ENCODE assay signal across 11 cellular contexts in genomic region chr1:23977854-23978191, GRCh38. TPM values are rescaled to one million over a fixed set of nuclear protein-coding genes. Genes with fewer than 3 reads are reported as not detected.
DNase-seq lines count a peak whose midpoint lies in the region; ATAC-seq and TF ChIP-seq lines count a peak whose summit lies in the region.
"Had no signal": no experiment of that assay in that cellular context is flagged by ENCODE, and none has a peak within 500 bp of the region (broad histone marks: within the 10 kb centered on the region; RNA-seq: fewer than 3 reads in every experiment).

No MANE protein-coding gene starts in this region.

- peaks cover 41% of the 10 kb centered on the region for H3K4me1 ChIP-seq in CD8-positive, alpha-beta memory T cell (ENCODE audit: insufficient read depth, low read length)
- peaks cover 34% of the 10 kb centered on the region for H3K4me1 ChIP-seq in mammary epithelial cell (ENCODE audit: insufficient read depth, low read length)

- H2AFZ ChIP-seq in mammary epithelial cell (ENCODE audit: low read depth, low read length): no peak overlapping the region

- no peak for TF ChIP-seq POLR2A in GM18505 (IDR thresholded peaks at IDR 0.05; ENCODE audit: borderline replicate concordance, extremely low read depth, insufficient read depth, insufficient read length)

- POLR2A ChIA-PET in CD8-positive, alpha-beta memory T cell (lab: Charles Lee): no interaction called here

- dilution Hi-C loops in mammary epithelial cell (cut with HindIII; ENCODE audit: low sequenced_read_pairs): no loop called here

- peak overlapping the region; percentile 61 to 96 (median 94) for H3K27ac Mint-ChIP-seq in CD8-positive, alpha-beta memory T cell
- H3K27ac Mint-ChIP-seq in IgD-negative memory B cell: peak overlapping the region; percentile 59 to 96 (median 89)
- H3K27ac Mint-ChIP-seq in nephron: peak overlapping the region; percentile 68 to 99 (median 70)

- peaks cover 73% of the 10 kb centered on the region for H3K79me2 ChIP-seq in mammary epithelial cell (ENCODE audit: insufficient read depth, low read length)

- peak overlapping the region; percentile 88 for H3K4me2 ChIP-seq in mammary epithelial cell (ENCODE audit: insufficient read depth, low read depth, low read length)

- peaks cover 0 to 52% (median 8%) of the 10 kb centered on the region in 3 donors for H3K36me3 Mint-ChIP-seq in CD8-positive, alpha-beta memory T cell
- H3K36me3 Mint-ChIP-seq in IgD-negative memory B cell: peaks cover 2% of the 10 kb centered on the region
- H3K36me3 Mint-ChIP-seq in nephron (ENCODE audit: low read depth): peaks cover 49% of the 10 kb centered on the region

- H3K9ac ChIP-seq in mammary epithelial cell (ENCODE audit: insufficient read depth, low read length): no peak overlapping the region

- no peak for ATAC-seq in GM18502 (IDR thresholded peaks at IDR 0.05; ENCODE audit: poor library complexity, unreplicated experiment)
- no peak for ATAC-seq in GM18505 (IDR thresholded peaks at IDR 0.05; ENCODE audit: unreplicated experiment)

- H3K4me1 Mint-ChIP-seq in CD8-positive, alpha-beta memory T cell: peaks cover 64 to 71% (median 69%) of the 10 kb centered on the region in 3 donors
- H3K4me1 Mint-ChIP-seq in IgD-negative memory B cell (peaks cover 43 to 57% (median 46%) of the 10 kb centered on the region in 3 donors), nephron (peaks cover 46% of the 10 kb centered on the region)

- DNase-seq in CD8-positive, alpha-beta memory T cell: no peak
- DNase-seq in mammary epithelial cell: no peak
- DNase-seq in inferior parietal cortex (ENCODE audit: extremely low spot score): no peak
- no peak for DNase-seq in posterior cingulate gyrus
- DNase-seq: activated CD4-positive, alpha-beta T cell treated with anti-CD3 and anti-CD28 coated beads for 1 hour; NCI-H2029 treated with DMSO at 0.1 percent for 48 hours had no signal

- no peaks in the 10 kb centered on the region for H3K27me3 ChIP-seq in CD8-positive, alpha-beta memory T cell (ENCODE audit: insufficient read depth, low read length, poor library complexity, severe bottlenecking)
- H3K27me3 ChIP-seq in mammary epithelial cell (ENCODE audit: insufficient read depth, low read length): no peaks in the 10 kb centered on the region

- H3K9me3 ChIP-seq in CD8-positive, alpha-beta memory T cell (ENCODE audit: low read length): no peaks in the 10 kb centered on the region
- H3K9me3 ChIP-seq in mammary epithelial cell (replicated peaks; ENCODE audit: insufficient read depth, low read length): no peaks in the 10 kb centered on the region

- peak overlapping the region; percentile 74 to 93 (median 90) for H3K4me3 Mint-ChIP-seq in CD8-positive, alpha-beta memory T cell
- H3K4me3 Mint-ChIP-seq in IgD-negative memory B cell: peak overlapping the region; percentile 86 to 99 (median 92)
- peak overlapping the region; percentile 92 to 98 (median 97) for H3K4me3 Mint-ChIP-seq in nephron

- CTCF ChIA-PET in CD8-positive, alpha-beta memory T cell (lab: Charles Lee): no interaction called here
- CTCF ChIA-PET in mammary epithelial cell (lab: Charles Lee; ENCODE audit: low non-redundant PET): no interaction called here

- BruUV-seq in mammary epithelial cell (replicated peaks; lab: Mats Ljungman, UMichigan): no TSS peak

- no peak overlapping the region for H3K4me3 ChIP-seq in CD8-positive, alpha-beta memory T cell (ENCODE audit: low read length)
- peak overlapping the region in 2 of 3 experiments; percentile 91 to 95 for H3K4me3 ChIP-seq in mammary epithelial cell (replicated peaks in 1 of 3; ENCODE audit: insufficient read depth in 1 of 3, low read depth in 2 of 3, low read length in 3 of 3)

- no peak for TF ChIP-seq CTCF in mammary epithelial cell (conservative IDR thresholded peaks at IDR 0.05 in 1 of 2, IDR thresholded peaks at IDR 0.05 in 1 of 2; ENCODE audit: extremely low read depth in 1 of 2, insufficient read depth in 1 of 2, low read depth in 1 of 2, low read length in 2 of 2)
- TF ChIP-seq CTCF in nephron (IDR thresholded peaks at IDR 0.05; ENCODE audit: unreplicated experiment in 3 of 3): no peak

- no peaks in the 10 kb centered on the region for H3K36me3 ChIP-seq in CD8-positive, alpha-beta memory T cell (ENCODE audit: insufficient read depth, low read length)
- H3K36me3 ChIP-seq in mammary epithelial cell (ENCODE audit: insufficient read depth, low read length): peaks cover 16% of the 10 kb centered on the region

- intact Hi-C loops in mammary epithelial cell (cut with micrococcal nuclease) (loop anchor here (2.0 kb wide), 1 partner anchor 51 kb away; no protein-coding TSS in a partner anchor), posterior cingulate gyrus (cut with DNase I) (loop anchor here (2.0 kb wide), 1 partner anchor 19 kb away; the partner anchor contains the start of gene PNRC2)

- H3K27ac ChIP-seq in CD8-positive, alpha-beta memory T cell (ENCODE audit: low read depth, low read length): no peak overlapping the region
- H3K27ac ChIP-seq in mammary epithelial cell (ENCODE audit: insufficient read depth, low read depth, low read length): no peak overlapping the region
- H3K27ac ChIP-seq: epithelial cell of prostate had no signal

- WGBS in mammary epithelial cell (ENCODE audit: low coverage, missing lambda C conversion rate): 100% methylated on average over 1 of the region's 1 CpG

- peaks cover 2% of the 10 kb centered on the region for H4K20me1 ChIP-seq in mammary epithelial cell (ENCODE audit: insufficient read depth, low read length)

- H3K9me3 Mint-ChIP-seq in CD8-positive, alpha-beta memory T cell: no peaks in the 10 kb centered on the region
- H3K9me3 Mint-ChIP-seq in IgD-negative memory B cell (no peaks in the 10 kb centered on the region), nephron (no peaks in the 10 kb centered on the region)

- in situ Hi-C loops in mammary epithelial cell (cut with MboI; ENCODE audit: low sequenced_read_pairs in 2 of 2): no loop called here

- H3K27me3 Mint-ChIP-seq in CD8-positive, alpha-beta memory T cell: no peaks in the 10 kb centered on the region
- H3K27me3 Mint-ChIP-seq in IgD-negative memory B cell (no peaks in the 10 kb centered on the region), nephron (ENCODE audit: low read depth) (no peaks in the 10 kb centered on the region)

RNA-seq across cellular contexts. Expression of gene SRSF10, which starts 2.3 kb away (rescaled TPM):
- total RNA-seq in CD8-positive, alpha-beta memory T cell: 100 to 1,000 TPM; 190 to 199 TPM
- polyA plus RNA-seq in CD8-positive, alpha-beta memory T cell: 111 TPM
- 116 TPM for polyA plus RNA-seq in IgD-negative memory B cell
- 10 to 100 TPM; 64.2 to 94.7 TPM for total RNA-seq in mammary epithelial cell
- polyA plus RNA-seq in mammary epithelial cell: 75.7 TPM
- polyA minus RNA-seq in mammary epithelial cell: 139 TPM

RNA-seq across cellular contexts. Expression of gene PNRC2, which starts 18.2 kb away (rescaled TPM):
- total RNA-seq in CD8-positive, alpha-beta memory T cell: 100 to 1,000 TPM; 149 to 157 TPM
- polyA plus RNA-seq in CD8-positive, alpha-beta memory T cell: 123 TPM
- polyA plus RNA-seq in IgD-negative memory B cell: 143 TPM
- 10 to 100 TPM; 83.4 to 87.5 TPM for total RNA-seq in mammary epithelial cell
- 70.8 TPM for polyA plus RNA-seq in mammary epithelial cell
- 38.7 TPM for polyA minus RNA-seq in mammary epithelial cell
